In the genomic region with DNA sequence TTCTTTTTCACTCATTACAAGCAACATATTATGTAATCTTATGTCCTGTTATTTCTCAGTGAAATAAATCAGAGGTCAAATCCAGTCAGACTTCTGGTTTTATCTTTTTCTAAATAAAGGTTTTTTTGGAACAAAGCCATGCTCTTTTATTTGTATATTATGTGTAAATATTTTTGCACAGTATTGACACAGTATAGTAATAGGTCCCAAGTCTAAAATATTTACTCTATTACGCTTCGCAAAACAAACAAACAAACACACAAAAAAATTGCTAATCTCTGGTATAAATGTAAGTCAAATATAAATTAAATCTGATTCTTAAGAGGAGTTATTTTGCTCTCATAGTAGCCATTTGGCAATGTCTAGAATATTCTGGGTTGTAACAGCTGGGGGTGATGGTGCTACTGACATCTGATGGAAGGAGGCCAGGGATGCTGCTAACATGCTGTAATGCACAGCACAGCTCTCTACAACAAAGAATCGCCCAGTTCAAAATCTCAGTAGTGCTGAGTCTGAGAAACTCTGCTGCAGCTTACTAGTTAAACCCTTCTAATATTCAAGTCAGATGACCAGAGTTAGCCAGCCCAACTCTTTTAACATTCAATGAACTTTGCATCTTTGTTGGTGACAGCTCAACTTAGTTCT, we compare ENCODE assay signal across 31 cellular contexts.
"Had no signal": no experiment of that assay in that cellular context is flagged by ENCODE, and none has a peak within 500 bp of the region (broad histone marks: within the 10 kb centered on the region; RNA-seq: fewer than 3 reads in every experiment).

No MANE protein-coding gene starts in this region.

- DNase-seq: activated CD4-positive, alpha-beta memory T cell treated with anti-CD3 and anti-CD28 coated beads for 36 hours; activated CD4-positive, alpha-beta T cell treated with anti-CD3 and anti-CD28 coated beads, Interleukin-2, amount 10 ng/mL, durations not matched to agents 24 days and 14 days; activated CD4-positive, CD25-positive, alpha-beta regulatory T cell treated with anti-CD3 and anti-CD28 coated beads, Interleukin-2, amount 50 U/mL, for 72 hours; activated CD8-positive, alpha-beta memory T cell treated with anti-CD3 and anti-CD28 coated beads, Interleukin-2, amount 50 U/mL, for 4 hours; activated effector memory CD4-positive, alpha-beta T cell treated with anti-CD3 and anti-CD28 coated beads, Interleukin-2, amount 50 U/mL, for 16 hours; activated naive CD4-positive, alpha-beta T cell treated with anti-CD3 and anti-CD28 coated beads for 36 hours; activated naive CD8-positive, alpha-beta T cell treated with anti-CD3 and anti-CD28 coated beads for 36 hours; activated T-cell treated with anti-CD3 and anti-CD28 coated beads, Interleukin-2, amount 50 U/mL, for 1 hour; adrenal gland; aorta; body of pancreas; cerebellar nuclear complex; cortex of kidney; effector memory CD8-positive, alpha-beta T cell; erythroblast; gastrocnemius medialis; islet precursor cell; left ventricle myocardium superior; mammary epithelial cell; naive thymus-derived CD4-positive, alpha-beta T cell; ovary; stimulated activated CD4-positive, alpha-beta T cell treated with anti-CD3 and anti-CD28 coated beads, Interleukin-1b, Interleukin-23, amount 100 ng/mL, for 48 hours; stimulated activated CD4-positive, alpha-beta T cell treated with anti-CD3 and anti-CD28 coated beads, Interleukin-4, amount 100 ng/mL, for 4 hours; stimulated activated CD8-positive, alpha-beta memory T cell treated with anti-CD3 and anti-CD28 coated beads, Interleukin-4, amount 100 ng/mL, for 48 hours; stimulated activated naive CD8-positive, alpha-beta T cell treated with anti-CD3 and anti-CD28 coated beads, Interleukin-15, amount 100 ng/mL, for 72 hours; thyroid gland; upper lobe of right lung had no signal

- H3K4me3 ChIP-seq: adrenal gland, body of pancreas, gastrocnemius medialis, hepatocyte, ovary, prostate gland, smooth muscle cell, thyroid gland, upper lobe of right lung had no signal

- ATAC-seq: body of pancreas; effector memory CD8-positive, alpha-beta T cell; gastrocnemius medialis; left ventricle myocardium superior; naive thymus-derived CD4-positive, alpha-beta T cell; stimulated activated memory B cell treated with anti-CD40 and anti-IgM and Interleukin-4, amounts not matched to agents 10 μg/mL and 1 μg/mL and 100 μg/mL, for 72 hours; stimulated activated naive CD8-positive, alpha-beta T cell treated with anti-CD3 and anti-CD28 coated beads, Interleukin-15, amount 100 ng/mL, for 72 hours; upper lobe of right lung had no signal
